Comparison of ENCODE assay signal across 8 cellular contexts in the genomic region with DNA sequence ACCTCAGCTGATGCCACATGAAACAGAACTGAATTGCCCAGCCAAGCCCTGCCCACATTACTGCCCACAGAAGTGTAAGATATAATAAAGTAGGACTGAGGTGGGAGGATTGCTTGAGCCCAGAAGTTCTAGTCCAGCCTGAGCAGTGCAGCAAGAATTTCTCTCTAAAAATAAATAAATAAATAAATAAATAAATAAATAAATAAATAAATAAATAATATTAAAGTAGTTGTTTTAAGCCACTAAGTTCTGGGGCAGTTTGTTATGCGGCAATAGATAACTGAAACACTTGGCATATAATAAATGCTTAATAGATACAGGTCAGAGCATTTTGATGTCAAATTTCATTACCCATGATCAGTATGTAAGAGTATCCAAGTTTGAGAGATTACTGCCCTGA.
"Had no signal": no experiment of that assay in that cellular context is flagged by ENCODE, and none has a peak within 500 bp of the region (broad histone marks: within the 10 kb centered on the region; RNA-seq: fewer than 3 reads in every experiment).

No MANE protein-coding gene starts in this region.

- FAIRE-seq: G401.6, GM12878, GM12891, GM12892, GM18507, GM19239 had no signal

- DNase-seq: GDM1, GF-D8 had no signal

- ATAC-seq: GM12878 had no signal

- H3K4me3 ChIP-seq: GM12878 had no signal
